1 cellular context compared by ENCODE assay signal in genomic region chr11:34599406-34599901, GRCh38.
TF ChIP-seq lines count a peak whose summit lies in the region.

No MANE protein-coding gene starts in this region.

TF ChIP-seq in K562, 482 proteins besides CTCF, POLR2A, EP300 and RAD21 (continued from another document and continues in another):
- TF ChIP-seq, protein P1, sequence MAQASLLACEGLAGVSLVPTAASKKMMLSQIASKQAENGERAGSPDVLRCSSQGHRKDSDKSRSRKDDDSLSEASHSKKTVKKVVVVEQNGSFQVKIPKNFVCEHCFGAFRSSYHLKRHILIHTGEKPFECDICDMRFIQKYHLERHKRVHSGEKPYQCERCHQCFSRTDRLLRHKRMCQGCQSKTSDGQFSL (CRISPR knock-in tag; IDR thresholded peaks at IDR 0.05): 0 out of 2 replicates have a peak, but pooled peaks have one; percentile 29
- TF ChIP-seq, protein P1 (tag; IDR thresholded peaks at IDR 0.05): no peak; a peak in 1 of 4 replicates
- TF ChIP-seq ZNF407 (IDR thresholded peaks at IDR 0.05; ENCODE audit: low read depth): no peak
- TF ChIP-seq, protein P2, sequence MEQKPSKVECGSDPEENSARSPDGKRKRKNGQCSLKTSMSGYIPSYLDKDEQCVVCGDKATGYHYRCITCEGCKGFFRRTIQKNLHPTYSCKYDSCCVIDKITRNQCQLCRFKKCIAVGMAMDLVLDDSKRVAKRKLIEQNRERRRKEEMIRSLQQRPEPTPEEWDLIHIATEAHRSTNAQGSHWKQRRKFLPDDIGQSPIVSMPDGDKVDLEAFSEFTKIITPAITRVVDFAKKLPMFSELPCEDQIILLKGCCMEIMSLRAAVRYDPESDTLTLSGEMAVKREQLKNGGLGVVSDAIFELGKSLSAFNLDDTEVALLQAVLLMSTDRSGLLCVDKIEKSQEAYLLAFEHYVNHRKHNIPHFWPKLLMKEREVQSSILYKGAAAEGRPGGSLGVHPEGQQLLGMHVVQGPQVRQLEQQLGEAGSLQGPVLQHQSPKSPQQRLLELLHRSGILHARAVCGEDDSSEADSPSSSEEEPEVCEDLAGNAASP (IDR thresholded peaks at IDR 0.05): peak; percentile 86
- 0 out of 2 replicates have a peak, but pooled peaks have one; percentile 26 for TF ChIP-seq TAL1 (IDR thresholded peaks at IDR 0.05)
- no peak for TF ChIP-seq HDAC1 (IDR thresholded peaks at IDR 0.05)
- 0 out of 4 replicates have a peak, but pooled peaks of 1 of the 2 experiments have one; percentile 23 for TF ChIP-seq RCOR1 (IDR thresholded peaks at IDR 0.05; ENCODE audit: borderline replicate concordance in 1 of 2, low read depth in 2 of 2, low read length in 2 of 2)
- TF ChIP-seq L3MBTL2 (IDR thresholded peaks at IDR 0.05): 0 out of 2 replicates have a peak, but pooled peaks have one; percentile 52
- peak; percentile 36 to 57; a peak in 3 of 4 replicates for TF ChIP-seq KDM1A (IDR thresholded peaks at IDR 0.05)
- no peak for TF ChIP-seq ZNF277 (CRISPR knock-in tag; IDR thresholded peaks at IDR 0.05; ENCODE audit: borderline replicate concordance)
- peak; percentile 39; the same call in 1 of the 2 replicates for TF ChIP-seq TEAD2 (tag; IDR thresholded peaks at IDR 0.05)
- no peak for TF ChIP-seq CEBPG (CRISPR knock-in tag; IDR thresholded peaks at IDR 0.05)
- no peak for TF ChIP-seq CEBPG (tag; conservative IDR thresholded peaks at IDR 0.05 in 1 of 2, IDR thresholded peaks at IDR 0.05 in 1 of 2)
- no peak for TF ChIP-seq GABPB1 (CRISPR knock-in tag; IDR thresholded peaks at IDR 0.05)
- TF ChIP-seq SUPT5H (IDR thresholded peaks at IDR 0.05): no peak
- TF ChIP-seq ZNF655 (CRISPR knock-in tag; IDR thresholded peaks at IDR 0.05): no peak
- no peak for TF ChIP-seq ZNF77 (CRISPR knock-in tag; IDR thresholded peaks at IDR 0.05)
- no peak for TF ChIP-seq CTCFL (IDR thresholded peaks at IDR 0.05; ENCODE audit: borderline replicate concordance, insufficient read depth, low read depth, low read length, poor library complexity, severe bottlenecking)
- TF ChIP-seq CEBPB (tag; IDR thresholded peaks at IDR 0.05): no peak
- TF ChIP-seq KHSRP (IDR thresholded peaks at IDR 0.05): no peak
- no peak for TF ChIP-seq HCFC1 (IDR thresholded peaks at IDR 0.05; ENCODE audit: low read depth, low read length)
- TF ChIP-seq POLR3A (IDR thresholded peaks at IDR 0.05; ENCODE audit: borderline replicate concordance, extremely low read depth, insufficient read depth, insufficient read length): no peak
- peak; percentile 84 for TF ChIP-seq ETV1 (tag; conservative IDR thresholded peaks at IDR 0.05; ENCODE audit: low read depth)
- TF ChIP-seq ZC3H4 (CRISPR knock-in tag; IDR thresholded peaks at IDR 0.05; ENCODE audit: borderline replicate concordance): no peak
- TF ChIP-seq TBL1XR1 (IDR thresholded peaks at IDR 0.05; ENCODE audit: low read length in 2 of 2): 0 out of 4 replicates have a peak, but pooled peaks of 1 of the 2 experiments have one; percentile 54
- TF ChIP-seq SOX6 (IDR thresholded peaks at IDR 0.05): peak; percentile 50; the same call in 1 of the 2 replicates
- TF ChIP-seq PTTG1 (tag; IDR thresholded peaks at IDR 0.05; ENCODE audit: low read depth): 0 out of 2 replicates have a peak, but pooled peaks have one; percentile 44
- no peak for TF ChIP-seq HNRNPLL (IDR thresholded peaks at IDR 0.05; ENCODE audit: low read depth, low read length, poor library complexity, severe bottlenecking)
- TF ChIP-seq ZKSCAN1 (IDR thresholded peaks at IDR 0.05; ENCODE audit: low read depth, low read length): no peak
- no peak for TF ChIP-seq HNRNPH1 (optimal IDR thresholded peaks at IDR 0.05; ENCODE audit: low read depth, low read length)
- no peak for TF ChIP-seq MCM5 (IDR thresholded peaks at IDR 0.05; ENCODE audit: low read depth)
- TF ChIP-seq ZNF75A (CRISPR knock-in tag; IDR thresholded peaks at IDR 0.05): no peak
- TF ChIP-seq POLR2AphosphoS5 (IDR thresholded peaks at IDR 0.05; ENCODE audit: control insufficient read depth, insufficient read depth, low read depth, low read length): no peak
- TF ChIP-seq, protein P3, sequence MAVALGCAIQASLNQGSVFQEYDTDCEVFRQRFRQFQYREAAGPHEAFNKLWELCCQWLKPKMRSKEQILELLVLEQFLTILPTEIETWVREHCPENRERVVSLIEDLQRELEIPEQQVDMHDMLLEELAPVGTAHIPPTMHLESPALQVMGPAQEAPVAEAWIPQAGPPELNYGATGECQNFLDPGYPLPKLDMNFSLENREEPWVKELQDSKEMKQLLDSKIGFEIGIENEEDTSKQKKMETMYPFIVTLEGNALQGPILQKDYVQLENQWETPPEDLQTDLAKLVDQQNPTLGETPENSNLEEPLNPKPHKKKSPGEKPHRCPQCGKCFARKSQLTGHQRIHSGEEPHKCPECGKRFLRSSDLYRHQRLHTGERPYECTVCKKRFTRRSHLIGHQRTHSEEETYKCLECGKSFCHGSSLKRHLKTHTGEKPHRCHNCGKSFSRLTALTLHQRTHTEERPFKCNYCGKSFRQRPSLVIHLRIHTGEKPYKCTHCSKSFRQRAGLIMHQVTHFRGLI (CRISPR knock-in tag; IDR thresholded peaks at IDR 0.05): no peak
- TF ChIP-seq, protein P4, sequence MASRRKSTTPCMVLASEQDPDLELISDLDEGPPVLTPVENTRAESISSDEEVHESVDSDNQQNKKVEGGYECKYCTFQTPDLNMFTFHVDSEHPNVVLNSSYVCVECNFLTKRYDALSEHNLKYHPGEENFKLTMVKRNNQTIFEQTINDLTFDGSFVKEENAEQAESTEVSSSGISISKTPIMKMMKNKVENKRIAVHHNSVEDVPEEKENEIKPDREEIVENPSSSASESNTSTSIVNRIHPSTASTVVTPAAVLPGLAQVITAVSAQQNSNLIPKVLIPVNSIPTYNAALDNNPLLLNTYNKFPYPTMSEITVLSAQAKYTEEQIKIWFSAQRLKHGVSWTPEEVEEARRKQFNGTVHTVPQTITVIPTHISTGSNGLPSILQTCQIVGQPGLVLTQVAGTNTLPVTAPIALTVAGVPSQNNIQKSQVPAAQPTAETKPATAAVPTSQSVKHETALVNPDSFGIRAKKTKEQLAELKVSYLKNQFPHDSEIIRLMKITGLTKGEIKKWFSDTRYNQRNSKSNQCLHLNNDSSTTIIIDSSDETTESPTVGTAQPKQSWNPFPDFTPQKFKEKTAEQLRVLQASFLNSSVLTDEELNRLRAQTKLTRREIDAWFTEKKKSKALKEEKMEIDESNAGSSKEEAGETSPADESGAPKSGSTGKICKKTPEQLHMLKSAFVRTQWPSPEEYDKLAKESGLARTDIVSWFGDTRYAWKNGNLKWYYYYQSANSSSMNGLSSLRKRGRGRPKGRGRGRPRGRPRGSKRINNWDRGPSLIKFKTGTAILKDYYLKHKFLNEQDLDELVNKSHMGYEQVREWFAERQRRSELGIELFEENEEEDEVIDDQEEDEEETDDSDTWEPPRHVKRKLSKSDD (conservative IDR thresholded peaks at IDR 0.05; ENCODE audit: low read length): no peak
- peak; percentile 48; the same call in 1 of the 2 replicates for TF ChIP-seq NCOR1 (IDR thresholded peaks at IDR 0.05)
- 0 out of 2 replicates have a peak, but pooled peaks have one; percentile 11 for TF ChIP-seq KLF16 (IDR thresholded peaks at IDR 0.05)
- TF ChIP-seq CTBP1 (IDR thresholded peaks at IDR 0.05; ENCODE audit: borderline replicate concordance): 0 out of 2 replicates have a peak, but pooled peaks have one; percentile 12
- TF ChIP-seq TCF3 (CRISPR knock-in tag; IDR thresholded peaks at IDR 0.05): peak; percentile 22; the same call in 1 of the 2 replicates
- no peak for TF ChIP-seq ZNF212 (CRISPR knock-in tag; IDR thresholded peaks at IDR 0.05)
- TF ChIP-seq PYGO2 (tag; IDR thresholded peaks at IDR 0.05): no peak
- TF ChIP-seq TAF7 (tag; IDR thresholded peaks at IDR 0.05): no peak
